8 cellular contexts compared by ENCODE assay signal in the genomic region with DNA sequence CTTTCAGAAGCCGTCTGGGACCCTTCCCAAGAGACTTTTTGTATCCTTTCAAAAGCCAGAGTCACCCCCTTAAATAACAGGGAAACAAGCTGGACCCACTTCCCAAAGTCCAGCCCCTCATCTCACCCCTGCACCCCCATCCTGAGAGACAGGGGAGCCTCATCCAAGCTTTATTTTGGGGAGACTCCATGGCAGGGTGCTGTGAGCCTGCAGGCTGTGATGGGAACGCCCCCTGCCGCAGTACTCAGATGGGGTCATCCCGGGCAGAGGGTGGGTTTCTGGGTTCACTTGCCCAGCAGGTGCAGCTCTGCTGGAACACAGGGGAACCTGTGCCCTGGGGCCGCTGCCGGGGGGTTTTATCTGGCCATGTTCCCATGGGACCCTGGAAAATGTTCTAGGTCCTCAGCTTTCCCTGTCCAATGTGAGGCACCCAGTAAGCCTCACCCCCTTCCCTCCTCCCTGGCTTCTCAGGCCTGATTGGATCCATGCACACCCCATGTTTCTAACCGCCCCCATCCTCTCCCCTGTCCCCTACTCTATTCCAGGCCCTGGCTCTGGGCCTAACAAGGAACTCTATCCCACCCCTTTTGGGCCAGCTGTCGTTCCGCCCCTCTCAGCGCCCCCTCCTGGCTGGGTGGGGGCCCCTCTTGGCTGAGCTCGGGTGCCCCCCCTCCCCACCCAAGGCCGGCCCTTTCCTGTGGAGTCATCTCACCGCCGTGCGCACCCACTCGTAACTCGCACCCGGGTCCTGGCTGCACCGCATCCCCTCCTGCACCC. TPM values are rescaled to one million over a fixed set of nuclear protein-coding genes. Genes with fewer than 3 reads are reported as not detected.
DNase-seq lines count a peak whose midpoint lies in the region; ATAC-seq and TF ChIP-seq lines count a peak whose summit lies in the region.

No MANE protein-coding gene starts in this region.

- ATAC-seq in gastrocnemius medialis (peak; percentile 55 to 60), HG03439 (IDR thresholded peaks at IDR 0.05; ENCODE audit: unreplicated experiment) (no peak), GM18511 (IDR thresholded peaks at IDR 0.05; ENCODE audit: unreplicated experiment) (no peak)

- peak in 4 of 5 experiments; percentile 12 to 30 (median 22) for TF ChIP-seq CTCF in gastrocnemius medialis (IDR thresholded peaks at IDR 0.05 in 4 of 5, conservative IDR thresholded peaks at IDR 0.05 in 1 of 5)

- peak; percentile 30 to 55 for TF ChIP-seq POLR2A in gastrocnemius medialis (IDR thresholded peaks at IDR 0.05)

- H3K4me1 ChIP-seq in gastrocnemius medialis: peaks cover 14 to 17% of the 10 kb centered on the region in 2 donors

- H3K4me3 ChIP-seq in H7 (ENCODE audit: insufficient read depth, low read depth, low read length) (no peak overlapping the region; the same call in 1 of the 2 replicates), gastrocnemius medialis (peak overlapping the region; percentile 54 to 63 (median 60))

- H3K27ac ChIP-seq in gastrocnemius medialis: peak overlapping the region; percentile 77 to 89 (median 84)

- intact Hi-C loops in gastrocnemius medialis (cut with DNase I; ENCODE audit: low total_unique reads): loop anchor here (2.0 kb wide), 1 partner anchor 49 kb away; the partner anchor contains the start of gene PPP5C

- H3K27me3 ChIP-seq in H7 (ENCODE audit: control insufficient read depth, insufficient read depth, low read length): no peaks in the 10 kb centered on the region; the same call in 1 of the 2 replicates
- H3K27me3 ChIP-seq in gastrocnemius medialis: peaks cover 8 to 22% (median 21%) of the 10 kb centered on the region in 3 donors

- H3K36me3 ChIP-seq in H7 (replicated peaks; ENCODE audit: control insufficient read depth, insufficient read depth, low read length) (no peaks in the 10 kb centered on the region), gastrocnemius medialis (no peaks in the 10 kb centered on the region)

- peak; percentile 81 for DNase-seq in H7
- peak; percentile 24 for DNase-seq in cerebellum (ENCODE audit: low spot score)
- DNase-seq in iris pigment epithelial cell (ENCODE audit: low read depth): peak; percentile 83
- DNase-seq in gastrocnemius medialis: peak; percentile 63 to 75
- no peak for DNase-seq in stimulated activated CD4-positive, alpha-beta T cell treated with anti-CD3 and anti-CD28 coated beads, Interleukin-12 subunit alpha, Interleukin-12 subunit beta, amount 100 ng/mL, for 4 hours
- no peak for DNase-seq in SHP77 (lab: John Stamatoyannopoulos, UW)

- H3K9me3 ChIP-seq in gastrocnemius medialis: no peaks in the 10 kb centered on the region

- in situ Hi-C loops in gastrocnemius medialis (cut with MboI; ENCODE audit: low sequenced_read_pairs in 4 of 4): loop anchor here in 1 of 4 donors (25.0 kb wide), 1 partner anchor 189 kb away; the partner anchor contains the start of gene PNMA8B

RNA-seq across cellular contexts. Expression of gene HIF3A, which starts 1.0 kb away (rescaled TPM):
- 13.2 and 18.0 TPM in 2 replicates for total RNA-seq in H7 (2014; rRNA removed; shearing (Covaris generic))
- total RNA-seq in cerebellum (19.9 TPM), gastrocnemius medialis (10 to 100 TPM in 3 of 4 donors, 1 to 10 TPM in 1; 5.9 to 29.2 (median 13.9) TPM)

RNA-seq across cellular contexts. Expression of gene PPP5C, which starts 49.0 kb away (rescaled TPM):
- total RNA-seq in H7 (2014; rRNA removed; shearing (Covaris generic)): 85.4 and 92.8 TPM in 2 replicates
- total RNA-seq in cerebellum (49.1 TPM), gastrocnemius medialis (10 to 100 TPM; 47.4 to 74.9 (median 62.8) TPM)

Comparison
In these comparisons a context has a peak if more than half of its experiments do, and no peak if none do; other contexts are left out.
1. DNase-seq: peak in H7 (single experiment), cerebellum (single experiment), iris pigment epithelial cell (single experiment) and gastrocnemius medialis (2 of 2); none in stimulated activated CD4-positive, alpha-beta T cell treated with anti-CD3 and anti-CD28 coated beads, Interleukin-12 subunit alpha, Interleukin-12 subunit beta, amount 100 ng/mL, for 4 hours (single experiment) and SHP77 (0 of 2).
2. ATAC-seq: peak in gastrocnemius medialis (2 of 2); none in HG03439 (single experiment) and GM18511 (single experiment).